Comparison of ENCODE assay signal across 8 cellular contexts in genomic region chr2:181457741-181458425, GRCh38. TPM values are rescaled to one million over a fixed set of nuclear protein-coding genes. Genes with fewer than 3 reads are reported as not detected.
A peak's percentile ranks its signal among the peaks of the same experiment; 100 is the strongest.
DNase-seq lines count a peak whose midpoint lies in the region; ATAC-seq and TF ChIP-seq lines count a peak whose summit lies in the region.

No MANE protein-coding gene starts in this region.

- peak overlapping the region; percentile 5 to 43 (median 25) for H3K9ac ChIP-seq in skeletal muscle tissue (ENCODE audit: low read depth in 1 of 3, low read length in 3 of 3)

- DNase-seq in RPMI8226 (peak; percentile 43), right atrium auricular region (ENCODE audit: low spot score) (no peak), NCI-H1694 treated with DMSO at 0.1 percent for 48 hours (lab: John Stamatoyannopoulos, UW) (no peak)
- DNase-seq in activated naive CD4-positive, alpha-beta T cell treated with anti-CD3 and anti-CD28 coated beads for 36 hours = peak; percentile 61

- peak overlapping the region; percentile 93 for H3K27ac Mint-ChIP-seq in activated naive CD4-positive, alpha-beta T cell treated with anti-CD3 and anti-CD28 coated beads for 36 hours

- no peaks in the 10 kb centered on the region for H3K9me3 Mint-ChIP-seq in activated naive CD4-positive, alpha-beta T cell treated with anti-CD3 and anti-CD28 coated beads for 36 hours

- intact Hi-C loops in activated naive CD4-positive, alpha-beta T cell treated with anti-CD3 and anti-CD28 coated beads for 36 hours (cut with micrococcal nuclease) = loop anchor here (1.0 to 5.0 kb wide), 10 partner anchors 19 to 477 kb away; partner anchors contain the start of gene UBE2E3

- H3K4me3 ChIP-seq in right atrium auricular region (peak overlapping the region; percentile 36 to 59), skeletal muscle tissue (ENCODE audit: low read length in 3 of 3) (peak overlapping the region; percentile 54 to 62 (median 62))

- no peak for TF ChIP-seq CTCF in right atrium auricular region (IDR thresholded peaks at IDR 0.05)

- peaks cover 46% of the 10 kb centered on the region for H3K4me1 Mint-ChIP-seq in activated naive CD4-positive, alpha-beta T cell treated with anti-CD3 and anti-CD28 coated beads for 36 hours (ENCODE audit: low read depth)

- H3K27me3 ChIP-seq in right atrium auricular region = no peaks in the 10 kb centered on the region
- H3K27me3 ChIP-seq in skeletal muscle tissue (ENCODE audit: control insufficient read depth in 3 of 3, insufficient read depth in 3 of 3, low read length in 3 of 3) = peaks cover 12 to 23% (median 14%) of the 10 kb centered on the region in 3 donors

- H3K27ac ChIP-seq in right atrium auricular region (peak overlapping the region in 1 of 2 donors; percentile 40), skeletal muscle tissue (ENCODE audit: low read depth, low read length) (no peak overlapping the region)

- peak overlapping the region; percentile 92 for H3K4me3 Mint-ChIP-seq in activated naive CD4-positive, alpha-beta T cell treated with anti-CD3 and anti-CD28 coated beads for 36 hours

- peaks cover 0 to 9% of the 10 kb centered on the region in 2 donors for H3K4me1 ChIP-seq in right atrium auricular region
- H3K4me1 ChIP-seq in skeletal muscle tissue (ENCODE audit: control insufficient read depth in 3 of 3, insufficient read depth in 3 of 3, low read length in 3 of 3) = peaks cover 5 to 13% (median 12%) of the 10 kb centered on the region in 3 donors

- H3K36me3 ChIP-seq in right atrium auricular region (no peaks in the 10 kb centered on the region), skeletal muscle tissue (ENCODE audit: control insufficient read depth in 3 of 3, insufficient read depth in 3 of 3, low read length in 3 of 3) (no peaks in the 10 kb centered on the region)

- CTCF ChIA-PET in activated naive CD4-positive, alpha-beta T cell treated with anti-CD3 and anti-CD28 coated beads for 36 hours (lab: Charles Lee) = interaction anchor here (0.6 to 9.6 kb wide), 26 partner anchors 9 to 357 kb away, joined by 3 to 71 read pairs (median 4); no protein-coding TSS in a partner anchor

- H3K36me3 Mint-ChIP-seq in activated naive CD4-positive, alpha-beta T cell treated with anti-CD3 and anti-CD28 coated beads for 36 hours (ENCODE audit: low read depth) = no peaks in the 10 kb centered on the region

- no peaks in the 10 kb centered on the region for H3K27me3 Mint-ChIP-seq in activated naive CD4-positive, alpha-beta T cell treated with anti-CD3 and anti-CD28 coated beads for 36 hours (ENCODE audit: low read depth)

- no peaks in the 10 kb centered on the region for H3K9me3 ChIP-seq in right atrium auricular region
- no peaks in the 10 kb centered on the region for H3K9me3 ChIP-seq in skeletal muscle tissue (ENCODE audit: control insufficient read depth in 3 of 3, low read length in 3 of 3)

- peak; percentile 28 for ATAC-seq in GM18511 (IDR thresholded peaks at IDR 0.05; ENCODE audit: unreplicated experiment)
- ATAC-seq in HG03025 (IDR thresholded peaks at IDR 0.05; ENCODE audit: low FRiP score, unreplicated experiment) = peak; percentile 25
- ATAC-seq in HG03378 (IDR thresholded peaks at IDR 0.05; ENCODE audit: unreplicated experiment) = no peak

RNA-seq across cellular contexts. Expression of gene ITGA4, which starts 0.7 kb away (rescaled TPM):
- total RNA-seq in activated naive CD4-positive, alpha-beta T cell treated with anti-CD3 and anti-CD28 coated beads for 36 hours = 10 to 100 TPM; 26.6 to 27.8 TPM
- total RNA-seq in right atrium auricular region (1 to 10 TPM in 1 of 2 donors, under 1 TPM in 1; 0.96 to 1.8 TPM), skeletal muscle tissue (19.3 TPM)

Comparison
In these comparisons a context has a peak if more than half of its experiments do, and no peak if none do; other contexts are left out.
1. DNase-seq: peak in RPMI8226 (single experiment) and activated naive CD4-positive, alpha-beta T cell treated with anti-CD3 and anti-CD28 coated beads for 36 hours (single experiment); none in right atrium auricular region (single experiment) and NCI-H1694 treated with DMSO at 0.1 percent for 48 hours (single experiment).